In genomic region chr21:30936207-30936606, GRCh38 we compare ENCODE assay signal across 11 cellular contexts. TPM values are rescaled to one million over a fixed set of nuclear protein-coding genes. Genes with fewer than 3 reads are reported as not detected.
"Had no signal": no experiment of that assay in that cellular context is flagged by ENCODE, and none has a peak within 500 bp of the region (broad histone marks: within the 10 kb centered on the region; RNA-seq: fewer than 3 reads in every experiment).

No MANE protein-coding gene starts in this region.

- H3K27ac ChIP-seq: GM23248, HL-60 had no signal

- H3K27ac Mint-ChIP-seq: HFFc6, IgD-negative memory B cell had no signal

- H3K4me3 Mint-ChIP-seq: HFFc6 had no signal

- H3K4me3 ChIP-seq: GM23248, HAP-1 had no signal

- H3K36me3 Mint-ChIP-seq: IgD-negative memory B cell had no signal

- H3K27me3 Mint-ChIP-seq: IgD-negative memory B cell had no signal

- H3K9me3 ChIP-seq: HAP-1 had no signal

- H3K36me3 ChIP-seq: HAP-1 had no signal

- H3K9ac ChIP-seq: GM23248 had no signal

- H2AFZ ChIP-seq: GM23248 had no signal

- H3K4me1 Mint-ChIP-seq: IgD-negative memory B cell had no signal

- H3K4me1 ChIP-seq: HAP-1 had no signal

- ATAC-seq: HCT116, HepG2 had no signal

- DNase-seq: GM23248, GOT3, HFFc6 had no signal

RNA-seq across cellular contexts. Expression of gene KRTAP11-1, which starts 54.8 kb away (rescaled TPM):
- total RNA-seq: GM23248, H4, H7, HepG2, HFFc6, HT1080 had no signal
- polyA plus RNA-seq: GM23248, HepG2, IgD-negative memory B cell had no signal
